In genomic region chr2:126781806-126782205, GRCh38 we compare ENCODE assay signal across 24 cellular contexts.
"Had no signal": no experiment of that assay in that cellular context is flagged by ENCODE, and none has a peak within 500 bp of the region (broad histone marks: within the 10 kb centered on the region; RNA-seq: fewer than 3 reads in every experiment).

No MANE protein-coding gene starts in this region.

- H3K4me3 Mint-ChIP-seq: dendritic cell treated with granulocyte-macrophage colony-stimulating factor and Interleukin-4, amounts not matched to agents 40 ng/mL and 50 ng/mL, for 4 days; effector memory CD8-positive, alpha-beta T cell; naive thymus-derived CD8-positive, alpha-beta T cell; neural progenitor cell; stimulated activated naive B cell treated with anti-CD40 and anti-IgM and Interleukin-4, amounts not matched to agents 10 μg/mL and 1 μg/mL and 100 μg/mL, for 72 hours; stimulated activated naive CD8-positive, alpha-beta T cell treated with anti-CD3 and anti-CD28 coated beads, Interleukin-15, amount 100 ng/mL, for 72 hours had no signal

- H3K36me3 Mint-ChIP-seq: naive thymus-derived CD8-positive, alpha-beta T cell; neural progenitor cell; stimulated activated naive B cell treated with anti-CD40 and anti-IgM and Interleukin-4, amounts not matched to agents 10 μg/mL and 1 μg/mL and 100 μg/mL, for 72 hours had no signal

- H3K27me3 ChIP-seq: gastrocnemius medialis, neural progenitor cell, pancreas, testis, tibial nerve had no signal

- H3K9me3 Mint-ChIP-seq: dendritic cell treated with granulocyte-macrophage colony-stimulating factor and Interleukin-4, amounts not matched to agents 40 ng/mL and 50 ng/mL, for 4 days; effector memory CD8-positive, alpha-beta T cell; naive thymus-derived CD8-positive, alpha-beta T cell; stimulated activated naive CD8-positive, alpha-beta T cell treated with anti-CD3 and anti-CD28 coated beads, Interleukin-15, amount 100 ng/mL, for 72 hours had no signal

- H3K4me1 ChIP-seq: pancreas, psoas muscle, testis had no signal

- H3K4me3 ChIP-seq: esophagus muscularis mucosa, gastrocnemius medialis, heart right ventricle, mucosa of descending colon, neural progenitor cell, pancreas, psoas muscle, testis, tibial nerve had no signal

- DNase-seq: effector memory CD8-positive, alpha-beta T cell; gastrocnemius medialis; heart right ventricle; hypothalamus; kidney glomerular epithelial cell; mammary epithelial cell; mucosa of descending colon; naive thymus-derived CD8-positive, alpha-beta T cell; occipital lobe; psoas muscle; retina; stimulated activated CD4-positive, alpha-beta T cell treated with anti-CD3 and anti-CD28 coated beads, Interleukin-2, amount 100 ng/mL, for 24 hours; stimulated activated CD4-positive, alpha-beta T cell treated with anti-CD3 and anti-CD28 coated beads, Interleukin-4, amount 100 ng/mL, for 4 hours; stimulated activated naive B cell treated with anti-CD40 and anti-IgM and Interleukin-4, amounts not matched to agents 10 μg/mL and 1 μg/mL and 100 μg/mL, for 72 hours; stimulated activated naive CD8-positive, alpha-beta T cell treated with anti-CD3 and anti-CD28 coated beads, Interleukin-15, amount 100 ng/mL, for 72 hours; testis had no signal

- ATAC-seq: effector memory CD8-positive, alpha-beta T cell; gastrocnemius medialis; heart right ventricle; left lobe of liver; mucosa of descending colon; naive thymus-derived CD8-positive, alpha-beta T cell; pancreas; psoas muscle; sciatic nerve; stimulated activated naive B cell treated with anti-CD40 and anti-IgM and Interleukin-4, amounts not matched to agents 10 μg/mL and 1 μg/mL and 100 μg/mL, for 72 hours; stimulated activated naive CD8-positive, alpha-beta T cell treated with anti-CD3 and anti-CD28 coated beads, Interleukin-15, amount 100 ng/mL, for 72 hours had no signal

- H3K36me3 ChIP-seq: esophagus muscularis mucosa, gastrocnemius medialis, heart right ventricle, neural progenitor cell, pancreas, tibial nerve had no signal

- H3K27ac Mint-ChIP-seq: dendritic cell treated with granulocyte-macrophage colony-stimulating factor and Interleukin-4, amounts not matched to agents 40 ng/mL and 50 ng/mL, for 4 days; effector memory CD8-positive, alpha-beta T cell; naive thymus-derived CD8-positive, alpha-beta T cell; neural progenitor cell; stimulated activated naive B cell treated with anti-CD40 and anti-IgM and Interleukin-4, amounts not matched to agents 10 μg/mL and 1 μg/mL and 100 μg/mL, for 72 hours had no signal

- H3K27ac ChIP-seq: epithelial cell of prostate, esophagus muscularis mucosa, gastrocnemius medialis, heart right ventricle, neural progenitor cell, pancreas, psoas muscle, testis, tibial nerve had no signal

- H3K9me3 ChIP-seq: esophagus muscularis mucosa, gastrocnemius medialis, heart right ventricle, mucosa of descending colon, pancreas, psoas muscle, testis, tibial nerve had no signal
